Comparison of ENCODE assay signal across 22 cellular contexts in the genomic region with DNA sequence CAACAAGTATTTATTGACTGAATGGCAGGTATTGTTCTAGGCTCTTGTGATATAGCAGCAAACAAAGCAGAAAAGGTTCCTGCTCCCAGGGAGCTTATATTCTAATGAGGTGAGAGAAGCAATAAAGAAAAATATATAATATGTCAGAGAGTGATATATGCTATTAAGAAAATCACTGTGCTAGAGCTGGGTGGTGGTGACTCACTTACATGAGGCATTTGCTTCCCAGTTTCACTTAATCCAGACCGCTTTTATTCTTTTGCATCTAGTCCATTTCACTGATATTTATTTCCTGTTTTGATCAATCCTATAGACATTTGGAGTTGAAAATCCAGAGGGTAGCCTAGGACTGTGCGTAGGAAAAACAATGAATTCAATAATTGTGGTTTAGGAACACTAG. TPM values are rescaled to one million over a fixed set of nuclear protein-coding genes. Genes with fewer than 3 reads are reported as not detected.
"Had no signal": no experiment of that assay in that cellular context is flagged by ENCODE, and none has a peak within 500 bp of the region (broad histone marks: within the 10 kb centered on the region; RNA-seq: fewer than 3 reads in every experiment).

No MANE protein-coding gene starts in this region.

- H3K9me3 ChIP-seq: esophagus muscularis mucosa, heart right ventricle, left lung, right atrium auricular region had no signal

- DNase-seq: activated CD4-positive, alpha-beta memory T cell treated with anti-CD3 and anti-CD28 coated beads for 36 hours; activated CD4-positive, alpha-beta T cell treated with anti-CD3 and anti-CD28 coated beads for 48 hours; activated CD4-positive, CD25-positive, alpha-beta regulatory T cell; activated naive CD4-positive, alpha-beta T cell treated with Interleukin-2 at 50 U/mL for 16 hours; activated naive CD8-positive, alpha-beta T cell treated with anti-CD3 and anti-CD28 coated beads for 36 hours; activated T-cell treated with anti-CD3 and anti-CD28 coated beads, Interleukin-2, amount 50 U/mL, for 48 hours; cerebellar nuclear complex; heart right ventricle; kidney; left lung; naive thymus-derived CD4-positive, alpha-beta T cell; stimulated activated CD4-positive, alpha-beta T cell treated with anti-CD3 and anti-CD28 coated beads, Interleukin-12 subunit alpha, Interleukin-12 subunit beta, amount 100 ng/mL, for 4 hours; stimulated activated CD4-positive, alpha-beta T cell treated with anti-CD3 and anti-CD28 coated beads, Interleukin-4, amount 100 ng/mL, for 4 hours; stimulated activated naive CD8-positive, alpha-beta T cell treated with anti-CD3 and anti-CD28 coated beads, Interleukin-15, Interleukin-2, amounts not matched to agents 100 U/mL and 50 U/mL, for 24 hours; T1000 had no signal

- H3K36me3 ChIP-seq: esophagus muscularis mucosa, heart right ventricle, left lung, right atrium auricular region had no signal

- H3K36me3 Mint-ChIP-seq: activated CD4-positive, alpha-beta memory T cell treated with anti-CD3 and anti-CD28 coated beads for 36 hours; activated naive CD8-positive, alpha-beta T cell treated with anti-CD3 and anti-CD28 coated beads for 36 hours; naive thymus-derived CD4-positive, alpha-beta T cell had no signal

- H3K27ac ChIP-seq: coronary artery, esophagus muscularis mucosa, heart right ventricle, left lung, right atrium auricular region had no signal

- H3K4me1 Mint-ChIP-seq: activated naive CD8-positive, alpha-beta T cell treated with anti-CD3 and anti-CD28 coated beads for 36 hours; naive thymus-derived CD4-positive, alpha-beta T cell; neural crest cell had no signal

- H3K27me3 Mint-ChIP-seq: activated CD4-positive, alpha-beta memory T cell treated with anti-CD3 and anti-CD28 coated beads for 36 hours; activated naive CD8-positive, alpha-beta T cell treated with anti-CD3 and anti-CD28 coated beads for 36 hours; progenitor cell of endocrine pancreas had no signal

- H3K4me1 ChIP-seq: esophagus muscularis mucosa, heart right ventricle, left lung, right atrium auricular region had no signal

- H3K4me3 ChIP-seq: coronary artery, esophagus muscularis mucosa, heart right ventricle, left lung, lung, right atrium auricular region had no signal

- H3K9me3 Mint-ChIP-seq: neural crest cell; T-helper 1 cell treated with Interleukin-12 subunit alpha and Interleukin-12 subunit beta and Interleukin-4 antibody, amounts not matched to agents 30 μg/mL and 1 μg/mL, for 36 hours had no signal

- H3K27ac Mint-ChIP-seq: activated CD4-positive, alpha-beta memory T cell treated with anti-CD3 and anti-CD28 coated beads for 36 hours; activated naive CD8-positive, alpha-beta T cell treated with anti-CD3 and anti-CD28 coated beads for 36 hours; naive thymus-derived CD4-positive, alpha-beta T cell; progenitor cell of endocrine pancreas; T-helper 1 cell treated with Interleukin-12 subunit alpha and Interleukin-12 subunit beta and Interleukin-4 antibody, amounts not matched to agents 30 μg/mL and 1 μg/mL, for 36 hours had no signal

- H3K4me3 Mint-ChIP-seq: activated CD4-positive, alpha-beta memory T cell treated with anti-CD3 and anti-CD28 coated beads for 36 hours; activated naive CD8-positive, alpha-beta T cell treated with anti-CD3 and anti-CD28 coated beads for 36 hours; naive thymus-derived CD4-positive, alpha-beta T cell; neural crest cell; T-helper 1 cell treated with Interleukin-12 subunit alpha and Interleukin-12 subunit beta and Interleukin-4 antibody, amounts not matched to agents 30 μg/mL and 1 μg/mL, for 36 hours had no signal

- H3K27me3 ChIP-seq: left lung, right atrium auricular region had no signal

RNA-seq across cellular contexts. Expression of gene TRHDE, which starts 17.5 kb away (rescaled TPM):
- total RNA-seq: activated CD4-positive, alpha-beta memory T cell treated with anti-CD3 and anti-CD28 coated beads for 36 hours; activated naive CD8-positive, alpha-beta T cell treated with anti-CD3 and anti-CD28 coated beads for 36 hours; naive thymus-derived CD4-positive, alpha-beta T cell had no signal
- polyA plus RNA-seq: naive thymus-derived CD4-positive, alpha-beta T cell had no signal
